In the genomic region with DNA sequence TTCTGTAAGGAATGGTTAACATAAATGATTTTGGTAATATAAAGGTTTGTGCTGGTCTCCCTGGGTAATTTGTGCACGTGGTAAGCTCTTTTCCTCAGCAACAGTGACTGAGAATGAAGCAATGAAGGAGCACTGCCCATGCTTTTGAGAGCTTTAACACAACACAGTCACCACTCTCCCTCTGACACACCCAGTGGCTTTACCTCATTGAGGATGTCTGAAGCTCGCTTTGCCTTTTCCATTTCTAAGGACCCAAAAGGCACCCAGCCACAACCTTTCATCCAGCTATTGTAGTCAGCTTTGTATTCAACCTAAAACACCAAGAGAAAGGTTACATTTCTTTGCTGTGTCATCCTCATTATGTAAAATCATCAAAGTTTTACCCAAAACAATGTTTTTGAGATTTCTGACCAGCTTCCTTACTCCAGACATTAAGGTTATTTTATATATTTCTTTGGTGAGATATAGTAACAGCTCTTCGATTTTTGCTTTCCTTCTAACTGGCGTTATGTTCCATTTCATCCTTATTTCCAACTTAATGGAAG, we compare ENCODE assay signal across 34 cellular contexts.
"Had no signal": no experiment of that assay in that cellular context is flagged by ENCODE, and none has a peak within 500 bp of the region (broad histone marks: within the 10 kb centered on the region; RNA-seq: fewer than 3 reads in every experiment).

No MANE protein-coding gene starts in this region.

- H3K27me3 ChIP-seq: ascending aorta, breast epithelium, dorsolateral prefrontal cortex, heart left ventricle had no signal

- H3K27me3 Mint-ChIP-seq: activated CD4-positive, alpha-beta memory T cell treated with anti-CD3 and anti-CD28 coated beads for 36 hours; activated CD4-positive, alpha-beta T cell treated with anti-CD3 and anti-CD28 coated beads for 36 hours; activated CD8-positive, alpha-beta memory T cell treated with anti-CD3 and anti-CD28 coated beads, Interleukin-2, amount 10 ng/mL, durations not matched to agents 7 days and 5 days; brain; central memory CD8-positive, alpha-beta T cell; T-helper 17 cell had no signal

- DNase-seq: activated CD4-positive, alpha-beta memory T cell treated with anti-CD3 and anti-CD28 coated beads for 36 hours; activated CD4-positive, alpha-beta T cell treated with anti-CD3 and anti-CD28 coated beads for 36 hours; activated CD4-positive, alpha-beta T cell treated with anti-CD3 and anti-CD28 coated beads, Interleukin-2, amount 10 ng/mL, durations not matched to agents 24 days and 14 days; activated CD4-positive, CD25-positive, alpha-beta regulatory T cell; activated CD4-positive, CD25-positive, alpha-beta regulatory T cell treated with anti-CD3 and anti-CD28 coated beads, Interleukin-2, amount 50 U/mL, for 72 hours; activated CD8-positive, alpha-beta memory T cell treated with anti-CD3 and anti-CD28 coated beads, Interleukin-2, amount 10 ng/mL, durations not matched to agents 7 days and 5 days; activated CD8-positive, alpha-beta memory T cell treated with anti-CD3 and anti-CD28 coated beads, Interleukin-2, amount 50 U/mL, for 4 hours; activated CD8-positive, alpha-beta T cell treated with anti-CD3 and anti-CD28 coated beads, Interleukin-2, amount 10 ng/mL, durations not matched to agents 7 days and 5 days; activated effector memory CD4-positive, alpha-beta T cell treated with anti-CD3 and anti-CD28 coated beads, Interleukin-2, amount 50 U/mL, for 16 hours; activated naive CD4-positive, alpha-beta T cell treated with anti-CD3 and anti-CD28 coated beads, Interleukin-2, amount 10 ng/mL, durations not matched to agents 7 days and 5 days; activated naive CD8-positive, alpha-beta T cell treated with anti-CD3 and anti-CD28 coated beads, Interleukin-2, amount 10 ng/mL, durations not matched to agents 7 days and 5 days; activated T-cell treated with anti-CD3 and anti-CD28 coated beads, Interleukin-2, amount 50 U/mL, for 1 hour; activated T-cell treated with anti-CD3 and anti-CD28 coated beads, Interleukin-2, amount 50 U/mL, for 48 hours; dorsolateral prefrontal cortex; effector memory CD4-positive, alpha-beta T cell; endodermal cell; foreskin fibroblast; glutamatergic neuron; heart left ventricle; T-helper 17 cell; T1000; WERI-Rb-1 had no signal

- ATAC-seq: activated CD4-positive, alpha-beta T cell treated with anti-CD3 and anti-CD28 coated beads for 36 hours; activated CD8-positive, alpha-beta memory T cell treated with anti-CD3 and anti-CD28 coated beads, Interleukin-2, amount 10 ng/mL, durations not matched to agents 7 days and 5 days; activated CD8-positive, alpha-beta T cell treated with anti-CD3 and anti-CD28 coated beads, Interleukin-2, amount 10 ng/mL, durations not matched to agents 7 days and 5 days; activated naive CD4-positive, alpha-beta T cell treated with anti-CD3 and anti-CD28 coated beads, Interleukin-2, amount 50 U/mL, for 72 hours; esophagus mucosa; heart left ventricle; T-helper 17 cell had no signal

- H3K27ac ChIP-seq: ascending aorta, breast epithelium, coronary artery, dorsolateral prefrontal cortex, heart left ventricle, WERI-Rb-1 had no signal

- H3K9me3 Mint-ChIP-seq: activated CD4-positive, alpha-beta memory T cell treated with anti-CD3 and anti-CD28 coated beads for 36 hours; activated CD4-positive, alpha-beta T cell treated with anti-CD3 and anti-CD28 coated beads, Interleukin-2, amount 10 ng/mL, durations not matched to agents 24 days and 14 days; activated naive CD4-positive, alpha-beta T cell treated with anti-CD3 and anti-CD28 coated beads, Interleukin-2, amount 10 ng/mL, durations not matched to agents 7 days and 5 days; activated naive CD4-positive, alpha-beta T cell treated with anti-CD3 and anti-CD28 coated beads, Interleukin-2, amount 50 U/mL, for 72 hours; activated T-helper 1 cell treated with anti-CD3 and anti-CD28 coated beads, Interleukin-12 subunit alpha, Interleukin-12 subunit beta, Interleukin-2, Interleukin-4 antibody, amounts not matched to agents 30 ng/mL and 10 ng/mL and 1 ng/mL, durations not matched to agents 14 hours and 24 hours and 36 hours; activated T-helper 2 cell treated with anti-CD3 and anti-CD28 coated beads, Interferon-gamma antibody, Interleukin-2, Interleukin-4, amounts not matched to agents 10 μg/mL and 5 μg/mL and 100 μg/mL, durations not matched to agents 14 hours and 24 hours and 36 hours; brain; central memory CD8-positive, alpha-beta T cell; dendritic cell treated with granulocyte-macrophage colony-stimulating factor and Interleukin-4, amounts not matched to agents 40 ng/mL and 50 ng/mL, for 4 days; endodermal cell; T-helper 2 cell treated with Interferon-gamma antibody and Interleukin-4, amounts not matched to agents 5 μg/mL and 100 μg/mL, for 36 hours had no signal

- H3K9me3 ChIP-seq: ascending aorta, breast epithelium, heart left ventricle had no signal

- H3K27ac Mint-ChIP-seq: activated CD4-positive, alpha-beta memory T cell treated with anti-CD3 and anti-CD28 coated beads for 36 hours; activated CD4-positive, alpha-beta T cell treated with anti-CD3 and anti-CD28 coated beads for 36 hours; activated CD4-positive, alpha-beta T cell treated with anti-CD3 and anti-CD28 coated beads, Interleukin-2, amount 10 ng/mL, durations not matched to agents 24 days and 14 days; activated CD8-positive, alpha-beta memory T cell treated with anti-CD3 and anti-CD28 coated beads, Interleukin-2, amount 10 ng/mL, durations not matched to agents 7 days and 5 days; activated CD8-positive, alpha-beta T cell treated with anti-CD3 and anti-CD28 coated beads, Interleukin-2, amount 10 ng/mL, durations not matched to agents 7 days and 5 days; activated naive CD4-positive, alpha-beta T cell treated with anti-CD3 and anti-CD28 coated beads, Interleukin-2, amount 10 ng/mL, durations not matched to agents 7 days and 5 days; activated naive CD4-positive, alpha-beta T cell treated with anti-CD3 and anti-CD28 coated beads, Interleukin-2, amount 50 U/mL, for 72 hours; activated naive CD8-positive, alpha-beta T cell treated with anti-CD3 and anti-CD28 coated beads, Interleukin-2, amount 10 ng/mL, durations not matched to agents 7 days and 5 days; activated T-helper 1 cell treated with anti-CD3 and anti-CD28 coated beads, Interleukin-12 subunit alpha, Interleukin-12 subunit beta, Interleukin-2, Interleukin-4 antibody, amounts not matched to agents 30 ng/mL and 10 ng/mL and 1 ng/mL, durations not matched to agents 14 hours and 24 hours and 36 hours; activated T-helper 2 cell treated with anti-CD3 and anti-CD28 coated beads, Interferon-gamma antibody, Interleukin-2, Interleukin-4, amounts not matched to agents 10 μg/mL and 5 μg/mL and 100 μg/mL, durations not matched to agents 14 hours and 24 hours and 36 hours; brain; dendritic cell treated with granulocyte-macrophage colony-stimulating factor and Interleukin-4, amounts not matched to agents 40 ng/mL and 50 ng/mL, for 4 days; endodermal cell; T-helper 17 cell; T-helper 2 cell treated with Interferon-gamma antibody and Interleukin-4, amounts not matched to agents 5 μg/mL and 100 μg/mL, for 36 hours had no signal

- H3K4me3 Mint-ChIP-seq: activated CD4-positive, alpha-beta memory T cell treated with anti-CD3 and anti-CD28 coated beads for 36 hours; activated CD4-positive, alpha-beta T cell treated with anti-CD3 and anti-CD28 coated beads for 36 hours; activated CD4-positive, alpha-beta T cell treated with anti-CD3 and anti-CD28 coated beads, Interleukin-2, amount 10 ng/mL, durations not matched to agents 24 days and 14 days; activated CD8-positive, alpha-beta memory T cell treated with anti-CD3 and anti-CD28 coated beads, Interleukin-2, amount 10 ng/mL, durations not matched to agents 7 days and 5 days; activated CD8-positive, alpha-beta T cell treated with anti-CD3 and anti-CD28 coated beads, Interleukin-2, amount 10 ng/mL, durations not matched to agents 7 days and 5 days; activated naive CD4-positive, alpha-beta T cell treated with anti-CD3 and anti-CD28 coated beads, Interleukin-2, amount 10 ng/mL, durations not matched to agents 7 days and 5 days; activated naive CD8-positive, alpha-beta T cell treated with anti-CD3 and anti-CD28 coated beads, Interleukin-2, amount 10 ng/mL, durations not matched to agents 7 days and 5 days; activated T-helper 1 cell treated with anti-CD3 and anti-CD28 coated beads, Interleukin-12 subunit alpha, Interleukin-12 subunit beta, Interleukin-2, Interleukin-4 antibody, amounts not matched to agents 30 ng/mL and 10 ng/mL and 1 ng/mL, durations not matched to agents 14 hours and 24 hours and 36 hours; brain; central memory CD8-positive, alpha-beta T cell; dendritic cell treated with granulocyte-macrophage colony-stimulating factor and Interleukin-4, amounts not matched to agents 40 ng/mL and 50 ng/mL, for 4 days; endodermal cell; T-helper 17 cell; T-helper 2 cell treated with Interferon-gamma antibody and Interleukin-4, amounts not matched to agents 5 μg/mL and 100 μg/mL, for 36 hours had no signal

- H3K36me3 Mint-ChIP-seq: activated CD4-positive, alpha-beta memory T cell treated with anti-CD3 and anti-CD28 coated beads for 36 hours; activated CD8-positive, alpha-beta memory T cell treated with anti-CD3 and anti-CD28 coated beads, Interleukin-2, amount 10 ng/mL, durations not matched to agents 7 days and 5 days; activated naive CD4-positive, alpha-beta T cell treated with anti-CD3 and anti-CD28 coated beads, Interleukin-2, amount 10 ng/mL, durations not matched to agents 7 days and 5 days; activated naive CD8-positive, alpha-beta T cell treated with anti-CD3 and anti-CD28 coated beads, Interleukin-2, amount 10 ng/mL, durations not matched to agents 7 days and 5 days had no signal

- H3K4me1 ChIP-seq: ascending aorta, breast epithelium, heart left ventricle had no signal

- H3K4me3 ChIP-seq: ascending aorta, breast epithelium, coronary artery, dorsolateral prefrontal cortex, heart left ventricle had no signal

- FAIRE-seq: frontal cortex had no signal

- H3K36me3 ChIP-seq: ascending aorta, breast epithelium, heart left ventricle, WERI-Rb-1 had no signal

- H3K4me1 Mint-ChIP-seq: activated CD4-positive, alpha-beta T cell treated with anti-CD3 and anti-CD28 coated beads for 36 hours; activated CD4-positive, alpha-beta T cell treated with anti-CD3 and anti-CD28 coated beads, Interleukin-2, amount 10 ng/mL, durations not matched to agents 24 days and 14 days; activated CD8-positive, alpha-beta memory T cell treated with anti-CD3 and anti-CD28 coated beads, Interleukin-2, amount 10 ng/mL, durations not matched to agents 7 days and 5 days; activated naive CD4-positive, alpha-beta T cell treated with anti-CD3 and anti-CD28 coated beads, Interleukin-2, amount 10 ng/mL, durations not matched to agents 7 days and 5 days; activated naive CD8-positive, alpha-beta T cell treated with anti-CD3 and anti-CD28 coated beads, Interleukin-2, amount 10 ng/mL, durations not matched to agents 7 days and 5 days; central memory CD8-positive, alpha-beta T cell; T-helper 17 cell had no signal
